In the genomic region with DNA sequence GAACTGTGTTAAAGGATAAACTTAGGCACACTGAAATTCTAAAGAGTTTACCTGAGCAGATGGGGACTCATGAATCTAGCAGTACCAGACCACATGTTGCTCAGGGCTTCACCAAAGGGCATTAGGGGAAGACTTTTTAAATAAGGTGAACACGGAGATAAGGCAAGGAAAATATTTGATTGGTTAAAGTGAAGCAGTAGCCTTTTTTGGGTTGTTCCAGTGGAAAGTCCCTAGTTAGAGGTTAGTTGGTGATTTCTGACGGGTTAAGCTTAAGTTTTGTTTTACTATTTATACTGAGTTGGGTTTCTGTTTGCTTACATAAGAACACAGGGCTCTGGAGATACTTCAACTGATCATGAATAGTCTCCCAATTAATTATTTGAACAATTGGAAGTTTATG, we compare ENCODE assay signal across 21 cellular contexts.
A peak's percentile ranks its signal among the peaks of the same experiment; 100 is the strongest.
DNase-seq lines count a peak whose midpoint lies in the region; ATAC-seq, FAIRE-seq and TF ChIP-seq lines count a peak whose summit lies in the region.
"Had no signal": no experiment of that assay in that cellular context is flagged by ENCODE, and none has a peak within 500 bp of the region (broad histone marks: within the 10 kb centered on the region; RNA-seq: fewer than 3 reads in every experiment).

No MANE protein-coding gene starts in this region.

- no peaks in the 10 kb centered on the region for H3K27me3 Mint-ChIP-seq in activated T-helper 1 cell treated with anti-CD3 and anti-CD28 coated beads, Interleukin-12 subunit alpha, Interleukin-12 subunit beta, Interleukin-2, Interleukin-4 antibody, amounts not matched to agents 30 ng/mL and 10 ng/mL and 1 ng/mL, durations not matched to agents 14 hours and 24 hours and 36 hours (ENCODE audit: insufficient read depth)
- H3K27me3 Mint-ChIP-seq: activated B cell treated with CpG ODN at 0.5 μM for 24 hours; activated CD8-positive, alpha-beta T cell treated with anti-CD3 and anti-CD28 coated beads for 36 hours; B cell had no signal

- TF ChIP-seq CTCF in GM12878 (IDR thresholded peaks at IDR 0.05 in 2 of 3, conservative IDR thresholded peaks at IDR 0.05 in 1 of 3; ENCODE audit: control insufficient read depth in 2 of 3, extremely low read depth in 1 of 3, insufficient read depth in 1 of 3, low read depth in 3 of 3, low read length in 3 of 3), result no peak
- TF ChIP-seq CTCF in dorsolateral prefrontal cortex (IDR thresholded peaks at IDR 0.05 in 54 of 56, conservative IDR thresholded peaks at IDR 0.05 in 2 of 56; ENCODE audit: low read depth in 1 of 56, partially characterized antibody in 56 of 56), result no peak
- TF ChIP-seq CTCF in adrenal gland (IDR thresholded peaks at IDR 0.05), result no peak

- TF ChIP-seq POLR2A in GM12878 (IDR thresholded peaks at IDR 0.05; ENCODE audit: low read depth, low read length) (no peak), adrenal gland (IDR thresholded peaks at IDR 0.05) (no peak)

- no peak overlapping the region for H2AFZ ChIP-seq in GM12878 (ENCODE audit: control insufficient read depth, low read depth, low read length)

- in situ Hi-C loops in GM12878 (cut with MboI), result no loop called here

- SMC1A ChIA-PET in GM12878 (lab: Charles Lee; ENCODE audit: uncharacterized antibody, unreplicated experiment), result interaction anchor here (0.8 to 2.1 kb wide), 7 partner anchors 12 to 1099 kb away, joined by 3 to 8 read pairs (median 4); no protein-coding TSS in a partner anchor

- H3K4me1 Mint-ChIP-seq in activated T-helper 1 cell treated with anti-CD3 and anti-CD28 coated beads, Interleukin-12 subunit alpha, Interleukin-12 subunit beta, Interleukin-2, Interleukin-4 antibody, amounts not matched to agents 30 ng/mL and 10 ng/mL and 1 ng/mL, durations not matched to agents 14 hours and 24 hours and 36 hours (ENCODE audit: low read depth), result no peaks in the 10 kb centered on the region
- H3K4me1 Mint-ChIP-seq: activated B cell treated with CpG ODN at 0.5 μM for 24 hours, B cell had no signal

- BruUV-seq in GM12878 (replicated peaks; lab: Mats Ljungman, UMichigan), result no TSS peak

- POLR2A ChIA-PET in GM12878 (lab: Charles Lee), result interaction anchor here (1.0 to 1.3 kb wide), 3 partner anchors 10 to 25 kb away, joined by 3 to 5 read pairs (median 3); no protein-coding TSS in a partner anchor

- no peak overlapping the region for H3K9ac ChIP-seq in GM12878 (ENCODE audit: control insufficient read depth, insufficient read depth, low read length)

- H3K4me1 ChIP-seq in GM12878 (ENCODE audit: control insufficient read depth, insufficient read depth, low read length) (no peaks in the 10 kb centered on the region; the same call in 1 of the 2 replicates), adrenal gland (replicated peaks in 1 of 2) (no peaks in the 10 kb centered on the region)
- H3K4me1 ChIP-seq: stomach had no signal

- RAD21 ChIA-PET in GM12878 (lab: Charles Lee; ENCODE audit: unreplicated experiment), result interaction anchor here (1.1 to 1.2 kb wide), 2 partner anchors 14 to 98 kb away, joined by 3 to 4 read pairs; no protein-coding TSS in a partner anchor

- no peak overlapping the region for H3K4me3 Mint-ChIP-seq in activated T-helper 1 cell treated with anti-CD3 and anti-CD28 coated beads, Interleukin-12 subunit alpha, Interleukin-12 subunit beta, Interleukin-2, Interleukin-4 antibody, amounts not matched to agents 30 ng/mL and 10 ng/mL and 1 ng/mL, durations not matched to agents 14 hours and 24 hours and 36 hours
- H3K4me3 Mint-ChIP-seq: activated B cell treated with CpG ODN at 0.5 μM for 24 hours; activated CD8-positive, alpha-beta T cell treated with anti-CD3 and anti-CD28 coated beads for 36 hours; B cell had no signal

- H3K4me3 ChIP-seq in GM12878 (no peak overlapping the region), dorsolateral prefrontal cortex (no peak overlapping the region), adrenal gland (no peak overlapping the region)
- H3K4me3 ChIP-seq: K562, stomach had no signal

- WGBS in GM12878 (ENCODE audit: insufficient coverage, insufficient replicate concordance, low lambda C conversion rate, missing lambda C conversion rate), result 3% methylated on average over 2 of the region's 2 CpGs
- 64 to 84% (median 73%) methylated on average over 2 of the region's 2 CpGs for WGBS in adrenal gland, 4 donors

- H3K27ac ChIP-seq in GM12878 (ENCODE audit: control insufficient read depth, insufficient read depth) (peak overlapping the region; percentile 27; the same call in 1 of the 2 replicates), dorsolateral prefrontal cortex (no peak overlapping the region), adrenal gland (no peak overlapping the region)
- H3K27ac ChIP-seq: stomach had no signal

- no peaks in the 10 kb centered on the region for H3K9me3 Mint-ChIP-seq in activated T-helper 1 cell treated with anti-CD3 and anti-CD28 coated beads, Interleukin-12 subunit alpha, Interleukin-12 subunit beta, Interleukin-2, Interleukin-4 antibody, amounts not matched to agents 30 ng/mL and 10 ng/mL and 1 ng/mL, durations not matched to agents 14 hours and 24 hours and 36 hours
- H3K9me3 Mint-ChIP-seq: activated B cell treated with CpG ODN at 0.5 μM for 24 hours; activated CD8-positive, alpha-beta T cell treated with anti-CD3 and anti-CD28 coated beads for 36 hours had no signal

- H3K27me3 ChIP-seq in GM12878 (replicated peaks in 1 of 2; ENCODE audit: control insufficient read depth in 2 of 2, insufficient read depth in 2 of 2, low read length in 1 of 2) (no peaks in the 10 kb centered on the region), dorsolateral prefrontal cortex (no peaks in the 10 kb centered on the region), adrenal gland (no peaks in the 10 kb centered on the region)
- H3K27me3 ChIP-seq: stomach had no signal

- TF ChIP-seq RAD21 in GM12878 (IDR thresholded peaks at IDR 0.05; ENCODE audit: insufficient read depth, low read depth, low read length), result no peak

- H3K36me3 ChIP-seq in GM12878 (ENCODE audit: control insufficient read depth in 2 of 2, insufficient read depth in 2 of 2, low read length in 1 of 2), result no peaks in the 10 kb centered on the region
- no peaks in the 10 kb centered on the region for H3K36me3 ChIP-seq in adrenal gland (replicated peaks in 1 of 2)
- H3K36me3 ChIP-seq: stomach had no signal

- H3K9me3 ChIP-seq in GM12878 (replicated peaks; ENCODE audit: control insufficient read depth, insufficient read depth, low read length) (no peaks in the 10 kb centered on the region; the same call in 2 of the 3 replicates), adrenal gland (replicated peaks in 1 of 3) (no peaks in the 10 kb centered on the region)

- H3K4me2 ChIP-seq in GM12878 (ENCODE audit: control insufficient read depth, insufficient read depth), result no peak overlapping the region

- no peak overlapping the region for H3K27ac Mint-ChIP-seq in activated T-helper 1 cell treated with anti-CD3 and anti-CD28 coated beads, Interleukin-12 subunit alpha, Interleukin-12 subunit beta, Interleukin-2, Interleukin-4 antibody, amounts not matched to agents 30 ng/mL and 10 ng/mL and 1 ng/mL, durations not matched to agents 14 hours and 24 hours and 36 hours
- H3K27ac Mint-ChIP-seq: activated B cell treated with CpG ODN at 0.5 μM for 24 hours; activated CD8-positive, alpha-beta T cell treated with anti-CD3 and anti-CD28 coated beads for 36 hours; B cell had no signal

- no peaks in the 10 kb centered on the region for H3K36me3 Mint-ChIP-seq in activated T-helper 1 cell treated with anti-CD3 and anti-CD28 coated beads, Interleukin-12 subunit alpha, Interleukin-12 subunit beta, Interleukin-2, Interleukin-4 antibody, amounts not matched to agents 30 ng/mL and 10 ng/mL and 1 ng/mL, durations not matched to agents 14 hours and 24 hours and 36 hours (ENCODE audit: low read depth)

- H4K20me1 ChIP-seq in GM12878 (ENCODE audit: control insufficient read depth, insufficient read depth), result no peaks in the 10 kb centered on the region

- H3K79me2 ChIP-seq in GM12878 (ENCODE audit: control insufficient read depth, insufficient read depth, low read length), result no peaks in the 10 kb centered on the region

- CTCF ChIA-PET in GM12878 (lab: Yijun Ruan, JAX), result no interaction called here

- FAIRE-seq in GM12878 (lab: Jason Lieb, UNC), result no peak
- FAIRE-seq: K562, RCC 7860, small intestine had no signal

- intact Hi-C loops in GM12878 (cut with micrococcal nuclease; ENCODE audit: unreplicated experiment) (no loop called here), dorsolateral prefrontal cortex (cut with DNase I) (no loop called here), adrenal gland (cut with DNase I) (no loop called here)
- intact Hi-C loops in activated T-helper 1 cell treated with anti-CD3 and anti-CD28 coated beads, Interleukin-12 subunit alpha, Interleukin-12 subunit beta, Interleukin-2, Interleukin-4 antibody, amounts not matched to agents 30 ng/mL and 10 ng/mL and 1 ng/mL, durations not matched to agents 14 hours and 24 hours and 36 hours (cut with micrococcal nuclease), result no loop called here

- no peak for TF ChIP-seq EP300 in GM12878 (IDR thresholded peaks at IDR 0.05; ENCODE audit: borderline replicate concordance in 1 of 2, control insufficient read depth in 1 of 2, low read depth in 2 of 2, low read length in 2 of 2)

- ATAC-seq in GM18907 (IDR thresholded peaks at IDR 0.05; ENCODE audit: unreplicated experiment) (peak; percentile 80), GM21786 (IDR thresholded peaks at IDR 0.05; ENCODE audit: unreplicated experiment) (peak; percentile 70), HG03060 (IDR thresholded peaks at IDR 0.05; ENCODE audit: low read depth, unreplicated experiment) (peak; percentile 50), GM12878 (peak; percentile 88)
- ATAC-seq: activated CD8-positive, alpha-beta T cell treated with anti-CD3 and anti-CD28 coated beads for 36 hours; K562 had no signal

- peak; percentile 33 for DNase-seq in GM12878 (ENCODE audit: low read depth, low spot score)
- no peak for DNase-seq in dorsolateral prefrontal cortex
- DNase-seq in activated T-helper 1 cell treated with anti-CD3 and anti-CD28 coated beads, Interleukin-12 subunit alpha, Interleukin-12 subunit beta, Interleukin-2, Interleukin-4 antibody, amounts not matched to agents 30 ng/mL and 10 ng/mL and 1 ng/mL, durations not matched to agents 14 hours and 24 hours and 36 hours (ENCODE audit: low spot score), result no peak
- DNase-seq in adrenal gland, result no peak
- DNase-seq: activated B cell treated with CpG ODN at 0.5 μM for 24 hours; activated CD8-positive, alpha-beta T cell treated with anti-CD3 and anti-CD28 coated beads for 36 hours; activated naive CD4-positive, alpha-beta T cell treated with anti-CD3 and anti-CD28 coated beads, Interleukin-2, amount 50 U/mL, for 16 hours; activated T-cell treated with anti-CD3 and anti-CD28 coated beads, Interleukin-2, amount 50 U/mL, for 1 hour; NCI-H2029; NCI-H345; NK-92 treated with Interleukin-12 subunit alpha and Interleukin-12 subunit beta, amount 100 ng/mL, for 24 hours; small intestine; stimulated activated CD4-positive, alpha-beta T cell treated with anti-CD3 and anti-CD28 coated beads, Interleukin-4, amount 100 ng/mL, for 1 hour; stomach; trophoblast cell had no signal

TF ChIP-seq in GM12878, 131 proteins besides CTCF, POLR2A, EP300 and RAD21 (continues in another document):
- TF ChIP-seq PAX8 (IDR thresholded peaks at IDR 0.05), result no peak
- TF ChIP-seq RELA (IDR thresholded peaks at IDR 0.05; ENCODE audit: borderline replicate concordance, partially characterized antibody), result peak; percentile 22
